In genomic region chr20:44610313-44610965, GRCh38 we compare ENCODE assay signal across 8 cellular contexts. TPM values are rescaled to one million over a fixed set of nuclear protein-coding genes. Genes with fewer than 3 reads are reported as not detected.
DNase-seq lines count a peak whose midpoint lies in the region; ATAC-seq, FAIRE-seq and TF ChIP-seq lines count a peak whose summit lies in the region.

No MANE protein-coding gene starts in this region.

- peaks cover 68% of the 10 kb centered on the region for H3K4me1 Mint-ChIP-seq in stimulated activated memory B cell treated with anti-CD40 and anti-IgM and Interleukin-4, amounts not matched to agents 10 μg/mL and 1 μg/mL and 100 μg/mL, for 72 hours

- intact Hi-C loops in kidney (cut with DNase I): loop anchor here (10.0 kb wide), 1 partner anchor 226 kb away; no protein-coding TSS in a partner anchor

- no peaks in the 10 kb centered on the region for H3K27me3 Mint-ChIP-seq in stimulated activated memory B cell treated with anti-CD40 and anti-IgM and Interleukin-4, amounts not matched to agents 10 μg/mL and 1 μg/mL and 100 μg/mL, for 72 hours

- H3K9me3 ChIP-seq in kidney (ENCODE audit: control insufficient read depth in 1 of 2, low read length in 2 of 2): no peaks in the 10 kb centered on the region

- DNase-seq in NOMO-1 (lab: John Stamatoyannopoulos, UW; ENCODE audit: unreplicated experiment in 2 of 2) (peak; percentile 77 to 96), epithelial cell of esophagus (ENCODE audit: low read depth) (peak; percentile 9), NCI-H1105 (lab: John Stamatoyannopoulos, UW) (no peak), kidney (no peak), 8988T (no peak), GM20000 (ENCODE audit: low spot score) (no peak)

- H3K36me3 Mint-ChIP-seq in stimulated activated memory B cell treated with anti-CD40 and anti-IgM and Interleukin-4, amounts not matched to agents 10 μg/mL and 1 μg/mL and 100 μg/mL, for 72 hours: peaks cover 29% of the 10 kb centered on the region

- H3K9ac ChIP-seq in kidney (ENCODE audit: low read length in 2 of 2): peak overlapping the region in 1 of 2 donors; percentile 41

- no peak for TF ChIP-seq CTCF in epithelial cell of esophagus (IDR thresholded peaks at IDR 0.05; ENCODE audit: insufficient read depth, low read depth, low read length, missing control alignments)
- TF ChIP-seq CTCF in kidney (IDR thresholded peaks at IDR 0.05; ENCODE audit: borderline replicate concordance, extremely low read depth, insufficient read depth): no peak
- TF ChIP-seq CTCF in GM20000 (IDR thresholded peaks at IDR 0.05; ENCODE audit: extremely low read depth, missing control alignments): no peak

- H3K27ac Mint-ChIP-seq in stimulated activated memory B cell treated with anti-CD40 and anti-IgM and Interleukin-4, amounts not matched to agents 10 μg/mL and 1 μg/mL and 100 μg/mL, for 72 hours: peak overlapping the region; percentile 84

- ATAC-seq in GM21786 (IDR thresholded peaks at IDR 0.05; ENCODE audit: unreplicated experiment): peak; percentile 15
- peak; percentile 25 for ATAC-seq in stimulated activated memory B cell treated with anti-CD40 and anti-IgM and Interleukin-4, amounts not matched to agents 10 μg/mL and 1 μg/mL and 100 μg/mL, for 72 hours

- H3K27ac ChIP-seq in kidney (ENCODE audit: low read depth in 2 of 2, low read length in 2 of 2): peak overlapping the region in 1 of 2 donors; percentile 33

- H3K4me1 ChIP-seq in kidney (ENCODE audit: control insufficient read depth in 1 of 2, insufficient read depth in 1 of 2, low read depth in 1 of 2, low read length in 2 of 2): peaks cover 14 to 18% of the 10 kb centered on the region in 2 donors

- peak overlapping the region; percentile 13 for H3K4me3 Mint-ChIP-seq in stimulated activated memory B cell treated with anti-CD40 and anti-IgM and Interleukin-4, amounts not matched to agents 10 μg/mL and 1 μg/mL and 100 μg/mL, for 72 hours

- H3K9me3 Mint-ChIP-seq in stimulated activated memory B cell treated with anti-CD40 and anti-IgM and Interleukin-4, amounts not matched to agents 10 μg/mL and 1 μg/mL and 100 μg/mL, for 72 hours: peaks cover 3% of the 10 kb centered on the region

- no peak for FAIRE-seq in kidney (lab: Jason Lieb, UNC)

- H3K4me3 ChIP-seq in epithelial cell of esophagus (ENCODE audit: low read length): no peak overlapping the region
- no peak overlapping the region for H3K4me3 ChIP-seq in kidney (ENCODE audit: low read length in 2 of 2)

- H3K36me3 ChIP-seq in kidney (ENCODE audit: control insufficient read depth in 1 of 2, insufficient read depth in 2 of 2, low read length in 2 of 2): peaks cover 3% of the 10 kb centered on the region in 2 donors

RNA-seq across cellular contexts. Expression of gene PKIG, which starts 28.1 kb away (rescaled TPM):
- 71.1 TPM for total RNA-seq in kidney
- 150 TPM for polyA plus RNA-seq in kidney (ENCODE audit: insufficient read depth, low read depth, low replicate concordance)

RNA-seq across cellular contexts. Expression of gene ADA, which starts 41.1 kb away (rescaled TPM):
- total RNA-seq in kidney: 6.5 TPM
- polyA plus RNA-seq in kidney (ENCODE audit: insufficient read depth, low read depth, low replicate concordance): 3.1 TPM

Comparison
In these comparisons a context has a peak if more than half of its experiments do, and no peak if none do; other contexts are left out.
1. DNase-seq: peak in NOMO-1 (2 of 2) and epithelial cell of esophagus (single experiment); none in NCI-H1105 (single experiment), kidney (single experiment), 8988T (single experiment) and GM20000 (single experiment).